In the genomic region with DNA sequence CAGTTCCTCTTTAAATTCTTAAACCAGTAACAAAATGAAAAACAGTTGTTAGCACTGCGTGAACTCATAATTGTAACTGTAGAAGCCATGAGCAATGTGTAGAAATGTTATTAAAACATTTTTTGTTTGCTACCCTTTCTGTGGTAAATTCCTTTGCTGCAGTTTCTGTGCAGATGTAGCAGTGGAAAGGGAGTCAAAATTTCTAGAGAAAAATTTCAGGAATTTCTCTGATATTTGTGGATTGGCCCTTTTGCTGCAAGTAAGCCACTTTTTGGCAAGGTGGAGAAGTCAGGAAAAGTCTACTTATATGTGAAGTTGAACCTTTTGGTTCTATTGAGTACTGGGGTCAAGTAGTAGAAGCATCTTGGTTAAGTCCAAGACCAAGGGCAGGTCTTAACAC, we compare ENCODE assay signal across 19 cellular contexts. TPM values are rescaled to one million over a fixed set of nuclear protein-coding genes. Genes with fewer than 3 reads are reported as not detected.
DNase-seq lines count a peak whose midpoint lies in the region; ATAC-seq and TF ChIP-seq lines count a peak whose summit lies in the region.
"Had no signal": no experiment of that assay in that cellular context is flagged by ENCODE, and none has a peak within 500 bp of the region (broad histone marks: within the 10 kb centered on the region; RNA-seq: fewer than 3 reads in every experiment).

No MANE protein-coding gene starts in this region.

- TF ChIP-seq CTCF in BJ (IDR thresholded peaks at IDR 0.05; ENCODE audit: insufficient read depth, low read depth, low read length), result no peak
- TF ChIP-seq CTCF in osteoblast (IDR thresholded peaks at IDR 0.05; ENCODE audit: extremely low read depth, low read depth, low read length), result no peak
- TF ChIP-seq CTCF in natural killer cell (IDR thresholded peaks at IDR 0.05), result no peak

- no peaks in the 10 kb centered on the region for H3K36me3 Mint-ChIP-seq in natural killer cell

- ATAC-seq in right cardiac atrium (no peak), GM21390 (IDR thresholded peaks at IDR 0.05; ENCODE audit: unreplicated experiment) (no peak), natural killer cell (no peak)

- H3K27ac Mint-ChIP-seq in natural killer cell, result no peak overlapping the region

- peak overlapping the region; percentile 76 for H3K4me2 ChIP-seq in osteoblast (ENCODE audit: insufficient read depth, low read length)

- no peaks in the 10 kb centered on the region for H3K4me1 Mint-ChIP-seq in natural killer cell

- H3K27me3 ChIP-seq in BJ (ENCODE audit: control insufficient read depth, insufficient read depth, low read length), result no peaks in the 10 kb centered on the region
- no peaks in the 10 kb centered on the region for H3K27me3 ChIP-seq in SJSA1 (replicated peaks)
- H3K27me3 ChIP-seq in osteoblast (ENCODE audit: insufficient read depth, low read length), result no peaks in the 10 kb centered on the region
- no peaks in the 10 kb centered on the region for H3K27me3 ChIP-seq in right cardiac atrium (ENCODE audit: control insufficient read depth, insufficient read depth)
- H3K27me3 ChIP-seq: gastrocnemius medialis had no signal

- peak; percentile 83 for DNase-seq in BJ (ENCODE audit: low read depth)
- DNase-seq in SJSA1 (ENCODE audit: low read depth in 1 of 2, low spot score in 2 of 2), result peak in 1 of 2 experiments; percentile 71
- peak; percentile 86 for DNase-seq in fibroblast of gingiva (ENCODE audit: low read depth)
- peak; percentile 72 for DNase-seq in osteoblast (ENCODE audit: insufficient read length, low spot score, missing footprints)
- no peak for DNase-seq in activated CD4-positive, alpha-beta T cell treated with anti-CD3 and anti-CD28 coated beads, Interleukin-2, amount 50 U/mL, for 1 hour
- no peak for DNase-seq in right cardiac atrium
- no peak for DNase-seq in natural killer cell
- DNase-seq: activated CD4-positive, alpha-beta T cell treated with anti-CD3 and anti-CD28 coated beads, Interleukin-2, amount 50 U/mL, for 48 hours; activated gamma-delta T cell treated with Interleukin-2 at 50 U/mL for 16 hours; AML-193; gastrocnemius medialis; kidney glomerular epithelial cell; NCI-H1417; NCI-H526; Right ventricle myocardium superior; T-helper 1 cell had no signal

- H4K20me1 ChIP-seq in osteoblast (ENCODE audit: insufficient read depth, low read length), result peaks cover 13% of the 10 kb centered on the region

- H3K9me3 ChIP-seq in SJSA1 (replicated peaks) (no peaks in the 10 kb centered on the region), osteoblast (ENCODE audit: low read depth, low read length) (no peaks in the 10 kb centered on the region), right cardiac atrium (ENCODE audit: control insufficient read depth, low read length) (no peaks in the 10 kb centered on the region)
- H3K9me3 ChIP-seq: gastrocnemius medialis, thoracic aorta had no signal

- H2AFZ ChIP-seq in osteoblast (ENCODE audit: low read length), result no peak overlapping the region

- H3K4me1 ChIP-seq in SJSA1 (replicated peaks) (peaks cover 70% of the 10 kb centered on the region), osteoblast (ENCODE audit: insufficient read depth, low read length) (peaks cover 26% of the 10 kb centered on the region), right cardiac atrium (ENCODE audit: control insufficient read depth, insufficient read depth, low read length) (peaks cover 7% of the 10 kb centered on the region)

- H3K36me3 ChIP-seq in BJ (ENCODE audit: control insufficient read depth, insufficient read depth, low read length), result no peaks in the 10 kb centered on the region
- peaks cover 33% of the 10 kb centered on the region for H3K36me3 ChIP-seq in SJSA1
- H3K36me3 ChIP-seq in osteoblast (ENCODE audit: insufficient read depth, low read length), result no peaks in the 10 kb centered on the region
- H3K36me3 ChIP-seq: gastrocnemius medialis, thoracic aorta had no signal

- peak overlapping the region; percentile 59 for H3K27ac ChIP-seq in SJSA1
- H3K27ac ChIP-seq in osteoblast (ENCODE audit: low read depth, low read length), result peak overlapping the region; percentile 49
- no peak overlapping the region for H3K27ac ChIP-seq in right cardiac atrium (ENCODE audit: low read length)
- H3K27ac ChIP-seq: gastrocnemius medialis, thoracic aorta, VCaP had no signal

- CTCF ChIA-PET in BJ (lab: Yijun Ruan, JAX), result interaction anchor here (1.0 to 1.4 kb wide), 3 partner anchors 9 to 315 kb away, joined by 3 to 4 read pairs (median 4); no protein-coding TSS in a partner anchor

- 79% methylated on average over 1 of the region's 1 CpG for WGBS in right cardiac atrium

- peaks cover 2 to 6% of the 10 kb centered on the region in 2 donors for H3K9me3 Mint-ChIP-seq in natural killer cell

- POLR2A ChIA-PET in BJ (lab: Charles Lee), result interaction anchor here (1.2 kb wide), 1 partner anchor 10 kb away, joined by 4 read pairs; a partner anchor contains a TSS

- H3K4me3 ChIP-seq in BJ (ENCODE audit: low read depth, low read length) (no peak overlapping the region), SJSA1 (no peak overlapping the region), osteoblast (ENCODE audit: insufficient read depth, low read length) (peak overlapping the region; percentile 30), right cardiac atrium (ENCODE audit: low read length) (no peak overlapping the region)
- H3K4me3 ChIP-seq: gastrocnemius medialis, thoracic aorta had no signal

- H3K79me2 ChIP-seq in osteoblast (ENCODE audit: insufficient read depth, low read length), result peaks cover 73% of the 10 kb centered on the region

- intact Hi-C loops in right cardiac atrium (cut with DNase I) (no loop called here), natural killer cell (cut with micrococcal nuclease) (no loop called here)

- no peak overlapping the region for H3K4me3 Mint-ChIP-seq in natural killer cell

- H3K27me3 Mint-ChIP-seq in natural killer cell (ENCODE audit: low read depth in 2 of 2), result no peaks in the 10 kb centered on the region

RNA-seq across cellular contexts. Expression of a gene that starts 10.1 kb away (rescaled TPM):
- polyA plus RNA-seq in BJ (2011; rRNA removed) (17.9 and 23.2 TPM in 2 replicates), right cardiac atrium (10.2 TPM)
- polyA minus RNA-seq in BJ (2011; rRNA and poly(A)+ RNA removed), result 33.2 and 36.8 TPM in 2 replicates
- total RNA-seq in SJSA1 (2014; rRNA removed; shearing (Covaris generic)), result 10.4 and 14.6 TPM in 2 replicates
- total RNA-seq in osteoblast (13.4 and 14.4 TPM in 2 replicates), right cardiac atrium (10 to 100 TPM; 16.1 to 22.2 (median 18.4) TPM), natural killer cell (not detected)

Comparison
In these comparisons a context has a peak if more than half of its experiments do, and no peak if none do; other contexts are left out.
1. DNase-seq: peak in BJ (single experiment), fibroblast of gingiva (single experiment) and osteoblast (single experiment); none in activated CD4-positive, alpha-beta T cell treated with anti-CD3 and anti-CD28 coated beads, Interleukin-2, amount 50 U/mL, for 1 hour (single experiment), right cardiac atrium (0 of 3) and natural killer cell (single experiment).
2. RNA of a gene that starts 10.1 kb away (total RNA-seq): 16.1 to 22.2 TPM in right cardiac atrium, 10.4 to 14.6 TPM in SJSA1 and 13.4 to 14.4 TPM in osteoblast; not detected in natural killer cell; every median in the first group is over 10 times any median in the second.